Comparison of ENCODE assay signal across 8 cellular contexts in the genomic region with DNA sequence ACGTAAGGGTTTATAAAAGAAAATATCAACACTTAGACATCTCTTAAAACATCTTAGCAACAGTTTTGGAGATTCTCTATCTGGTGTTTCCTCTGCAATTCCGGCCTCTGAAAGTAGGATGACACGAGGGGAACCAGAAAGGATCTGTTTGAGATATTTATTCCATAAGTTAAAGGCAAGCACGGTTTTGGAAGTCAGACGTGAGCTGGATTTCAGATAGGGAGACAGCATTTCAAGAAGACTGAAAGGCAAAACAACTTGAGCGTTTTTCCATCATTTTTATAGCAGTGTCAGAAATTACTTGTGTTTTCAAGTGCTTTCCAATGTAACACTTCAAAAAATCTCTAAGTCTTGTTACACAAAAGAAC. TPM values are rescaled to one million over a fixed set of nuclear protein-coding genes. Genes with fewer than 3 reads are reported as not detected.
A peak's percentile ranks its signal among the peaks of the same experiment; 100 is the strongest.
DNase-seq lines count a peak whose midpoint lies in the region; TF ChIP-seq lines count a peak whose summit lies in the region.

No MANE protein-coding gene starts in this region.

- H3K36me3 ChIP-seq in neural progenitor cell, result no peaks in the 10 kb centered on the region
- H3K36me3 ChIP-seq in thyroid gland, result no peaks in the 10 kb centered on the region

- no peaks in the 10 kb centered on the region for H3K4me1 ChIP-seq in neural progenitor cell
- H3K4me1 ChIP-seq in thyroid gland, result no peaks in the 10 kb centered on the region

- peaks cover 0 to 3% (median 0%) of the 10 kb centered on the region in 45 donors for H3K27me3 ChIP-seq in dorsolateral prefrontal cortex
- H3K27me3 ChIP-seq in neural progenitor cell, result no peaks in the 10 kb centered on the region
- no peaks in the 10 kb centered on the region for H3K27me3 ChIP-seq in thyroid gland

- H3K4me3 Mint-ChIP-seq in neural progenitor cell, result peak overlapping the region; percentile 94

- peak overlapping the region; percentile 92 for H3K27ac Mint-ChIP-seq in neural progenitor cell

- H2AFZ ChIP-seq in neural progenitor cell (replicated peaks), result peak overlapping the region; percentile 27

- peaks cover 17% of the 10 kb centered on the region for H3K4me1 Mint-ChIP-seq in neural progenitor cell

- H3K9me3 Mint-ChIP-seq in neural progenitor cell, result peaks cover 12% of the 10 kb centered on the region

- H3K36me3 Mint-ChIP-seq in neural progenitor cell, result no peaks in the 10 kb centered on the region

- H4K20me1 ChIP-seq in neural progenitor cell (ENCODE audit: low read depth), result peaks cover 3% of the 10 kb centered on the region

- TF ChIP-seq POLR2A in thyroid gland (IDR thresholded peaks at IDR 0.05), result no peak

- H3K9ac ChIP-seq in neural progenitor cell, result no peak overlapping the region

- H3K9me3 ChIP-seq in neural progenitor cell (ENCODE audit: low read depth) (no peaks in the 10 kb centered on the region), thyroid gland (no peaks in the 10 kb centered on the region)

- 6 to 8% methylated on average over 6 of the region's 6 CpGs for WGBS in thyroid gland, 2 donors

- DNase-seq in EL (peak; percentile 48), NCI-H526 treated with DMSO at 0.1 percent for 48 hours (lab: John Stamatoyannopoulos, UW) (peak; percentile 39), dorsolateral prefrontal cortex (no peak), neural progenitor cell (ENCODE audit: low spot score) (no peak), islet precursor cell (no peak), thyroid gland (no peak), germinal center (ENCODE audit: low spot score) (no peak), KBM-7 (no peak)

- H3K4me3 ChIP-seq in dorsolateral prefrontal cortex, result peak overlapping the region; percentile 38 to 73 (median 60)
- H3K4me3 ChIP-seq in neural progenitor cell, result peak overlapping the region; percentile 91
- peak overlapping the region in 1 of 3 donors; percentile 1 for H3K4me3 ChIP-seq in thyroid gland (replicated peaks in 1 of 3)

- H3F3A ChIP-seq in neural progenitor cell (ENCODE audit: low read depth), result peaks cover 33% of the 10 kb centered on the region

- H3K79me2 ChIP-seq in neural progenitor cell (ENCODE audit: low read depth), result no peaks in the 10 kb centered on the region

- TF ChIP-seq CTCF in dorsolateral prefrontal cortex (IDR thresholded peaks at IDR 0.05 in 54 of 56, conservative IDR thresholded peaks at IDR 0.05 in 2 of 56; ENCODE audit: low read depth in 1 of 56, partially characterized antibody in 56 of 56) (no peak), neural progenitor cell (IDR thresholded peaks at IDR 0.05) (no peak), thyroid gland (IDR thresholded peaks at IDR 0.05) (no peak)

- H3K27ac ChIP-seq in dorsolateral prefrontal cortex (peak overlapping the region in 52 of 59 donors; percentile 5 to 83 (median 60)), neural progenitor cell (no peak overlapping the region), thyroid gland (peak overlapping the region in 1 of 3 donors; percentile 38)

- H3K4me2 ChIP-seq in neural progenitor cell, result peak overlapping the region; percentile 79

- H3K27me3 Mint-ChIP-seq in neural progenitor cell (ENCODE audit: insufficient read depth, low read depth), result peaks cover 23% of the 10 kb centered on the region

- intact Hi-C loops in dorsolateral prefrontal cortex (cut with DNase I), result loop anchor here (5.0 to 10.0 kb wide), 3 partner anchors 223 to 245 kb away; a partner anchor contains a TSS
- intact Hi-C loops in thyroid gland (cut with DNase I), result no loop called here

- in situ Hi-C loops in KBM-7 (cut with MboI; ENCODE audit: low pct_unique_long_range_greater_than_20kb, low sequenced_read_pairs), result no loop called here

RNA-seq across cellular contexts. Expression of a gene that starts 52.9 kb away (rescaled TPM):
- total RNA-seq in dorsolateral prefrontal cortex, result 10 to 100 TPM in 56 of 120 experiments, 1 to 10 TPM in 64; 3.8 to 30.1 (median 9.7) TPM
- total RNA-seq in neural progenitor cell (ENCODE audit: low replicate concordance), result 3.2 and 5.9 TPM in 2 replicates
- total RNA-seq in thyroid gland, result 10 to 100 TPM in 3 of 4 donors, 1 to 10 TPM in 1; 9.7 to 25.0 (median 15.0) TPM

Comparison
In these comparisons a context has a peak if more than half of its experiments do, and no peak if none do; other contexts are left out.
1. DNase-seq: peak in EL (single experiment) and NCI-H526 treated with DMSO at 0.1 percent for 48 hours (single experiment); none in dorsolateral prefrontal cortex (0 of 10), neural progenitor cell (single experiment), islet precursor cell (single experiment), thyroid gland (0 of 2), germinal center (single experiment) and KBM-7 (single experiment).